22 cellular contexts compared by ENCODE assay signal in genomic region chr12:66627270-66627987, GRCh38. TPM values are rescaled to one million over a fixed set of nuclear protein-coding genes. Genes with fewer than 3 reads are reported as not detected.
DNase-seq lines count a peak whose midpoint lies in the region; ATAC-seq and TF ChIP-seq lines count a peak whose summit lies in the region.
"Had no signal": no experiment of that assay in that cellular context is flagged by ENCODE, and none has a peak within 500 bp of the region (broad histone marks: within the 10 kb centered on the region; RNA-seq: fewer than 3 reads in every experiment).

No MANE protein-coding gene starts in this region.

- H3K4me1 ChIP-seq in psoas muscle: no peaks in the 10 kb centered on the region
- H3K4me1 ChIP-seq in CD8-positive, alpha-beta memory T cell (ENCODE audit: insufficient read depth, low read length): no peaks in the 10 kb centered on the region
- H3K4me1 ChIP-seq: testis had no signal

- H3K27me3 ChIP-seq in psoas muscle (ENCODE audit: insufficient read depth in 3 of 3, low read length in 2 of 3) (no peaks in the 10 kb centered on the region), brain microvascular endothelial cell (replicated peaks) (no peaks in the 10 kb centered on the region)
- H3K27me3 ChIP-seq in CD8-positive, alpha-beta memory T cell (ENCODE audit: insufficient read depth, low read length, poor library complexity, severe bottlenecking): no peaks in the 10 kb centered on the region
- H3K27me3 ChIP-seq: body of pancreas, gastroesophageal sphincter, ovary, testis had no signal

- H3K27me3 Mint-ChIP-seq in CD8-positive, alpha-beta memory T cell: peaks cover 5 to 7% of the 10 kb centered on the region in 2 donors
- H3K27me3 Mint-ChIP-seq: dendritic cell treated with granulocyte-macrophage colony-stimulating factor and Interleukin-4, amounts not matched to agents 40 ng/mL and 50 ng/mL, for 4 days had no signal

- CTCF ChIA-PET in CD8-positive, alpha-beta memory T cell (lab: Charles Lee): no interaction called here

- in situ Hi-C loops in brain microvascular endothelial cell (cut with HindIII; ENCODE audit: low pct_ligation_motif_present, low sequenced_read_pairs): no loop called here

- H3K9me3 ChIP-seq in psoas muscle: no peaks in the 10 kb centered on the region
- H3K9me3 ChIP-seq in CD8-positive, alpha-beta memory T cell (ENCODE audit: low read length): no peaks in the 10 kb centered on the region
- H3K9me3 ChIP-seq: body of pancreas, gastroesophageal sphincter, ovary, testis had no signal

- TF ChIP-seq CTCF in fibroblast of pulmonary artery (IDR thresholded peaks at IDR 0.05; ENCODE audit: low read length, missing control alignments) (no peak), psoas muscle (IDR thresholded peaks at IDR 0.05) (no peak), brain microvascular endothelial cell (IDR thresholded peaks at IDR 0.05; ENCODE audit: low read depth, low read length, missing control alignments) (no peak)

- intact Hi-C loops in psoas muscle (cut with DNase I): no loop called here

- no peaks in the 10 kb centered on the region for H3K36me3 ChIP-seq in psoas muscle (ENCODE audit: insufficient read depth in 1 of 2, low read depth in 1 of 2)
- H3K36me3 ChIP-seq in brain microvascular endothelial cell (replicated peaks): no peaks in the 10 kb centered on the region
- no peaks in the 10 kb centered on the region for H3K36me3 ChIP-seq in CD8-positive, alpha-beta memory T cell (ENCODE audit: insufficient read depth, low read length)
- H3K36me3 ChIP-seq: gastroesophageal sphincter, ovary had no signal

- ATAC-seq in psoas muscle: no peak
- ATAC-seq in activated naive CD4-positive, alpha-beta T cell treated with anti-CD3 and anti-CD28 coated beads, Interleukin-2, amount 50 U/mL, for 72 hours: no peak
- ATAC-seq: body of pancreas, gastroesophageal sphincter, HCT116 had no signal

- H3K27ac ChIP-seq in psoas muscle: no peak overlapping the region
- H3K27ac ChIP-seq in brain microvascular endothelial cell: no peak overlapping the region
- H3K27ac ChIP-seq in CD8-positive, alpha-beta memory T cell (ENCODE audit: low read depth, low read length): no peak overlapping the region
- H3K27ac ChIP-seq: epithelial cell of prostate, gastroesophageal sphincter, ovary, testis had no signal

- H3K4me3 ChIP-seq in fibroblast of pulmonary artery (replicated peaks; ENCODE audit: low read depth, low read length): no peak overlapping the region
- no peak overlapping the region for H3K4me3 ChIP-seq in psoas muscle
- H3K4me3 ChIP-seq in brain microvascular endothelial cell (ENCODE audit: low read depth, low read length): no peak overlapping the region
- H3K4me3 ChIP-seq in CD8-positive, alpha-beta memory T cell (ENCODE audit: low read length): no peak overlapping the region
- H3K4me3 ChIP-seq: body of pancreas, gastroesophageal sphincter, ovary, smooth muscle cell, testis had no signal

- H3K4me1 Mint-ChIP-seq in CD8-positive, alpha-beta memory T cell: no peaks in the 10 kb centered on the region
- H3K4me1 Mint-ChIP-seq: activated naive CD4-positive, alpha-beta T cell treated with anti-CD3 and anti-CD28 coated beads, Interleukin-2, amount 50 U/mL, for 24 hours had no signal

- DNase-seq in GM03348 (ENCODE audit: low spot score): peak; percentile 49
- DNase-seq in NCI-H2171 (lab: John Stamatoyannopoulos, UW): peak; percentile 73
- peak; percentile 10 for DNase-seq in fibroblast of pulmonary artery (ENCODE audit: low read depth)
- DNase-seq in psoas muscle: peak; percentile 21 to 59
- DNase-seq in brain microvascular endothelial cell: no peak
- no peak for DNase-seq in activated naive CD4-positive, alpha-beta T cell treated with anti-CD3 and anti-CD28 coated beads, Interleukin-2, amount 50 U/mL, for 72 hours (ENCODE audit: low spot score in 2 of 2)
- no peak for DNase-seq in dermis blood vessel endothelial cell
- no peak for DNase-seq in CD8-positive, alpha-beta memory T cell
- DNase-seq: activated CD4-positive, alpha-beta T cell treated with anti-CD3 and anti-CD28 coated beads, Interleukin-2, amount 50 U/mL, for 48 hours; Kasumi-1; NCI-H1105 treated with DMSO at 0.1 percent for 48 hours; NCI-H226; ovary; stimulated activated CD8-positive, alpha-beta memory T cell treated with anti-CD3 and anti-CD28 coated beads, Interleukin-4, amount 100 ng/mL, for 48 hours; testis had no signal

- H3K4me3 Mint-ChIP-seq in CD8-positive, alpha-beta memory T cell: no peak overlapping the region
- H3K4me3 Mint-ChIP-seq: activated naive CD4-positive, alpha-beta T cell treated with anti-CD3 and anti-CD28 coated beads, Interleukin-2, amount 50 U/mL, for 24 hours; dendritic cell treated with granulocyte-macrophage colony-stimulating factor and Interleukin-4, amounts not matched to agents 40 ng/mL and 50 ng/mL, for 4 days had no signal

- 47 to 54% (median 49%) methylated on average over 4 of the region's 4 CpGs for WGBS in psoas muscle, 3 donors

- no peaks in the 10 kb centered on the region for H3K9me3 Mint-ChIP-seq in activated naive CD4-positive, alpha-beta T cell treated with anti-CD3 and anti-CD28 coated beads, Interleukin-2, amount 50 U/mL, for 72 hours
- H3K9me3 Mint-ChIP-seq in CD8-positive, alpha-beta memory T cell: no peaks in the 10 kb centered on the region
- H3K9me3 Mint-ChIP-seq: activated naive CD4-positive, alpha-beta T cell treated with anti-CD3 and anti-CD28 coated beads, Interleukin-2, amount 50 U/mL, for 24 hours; dendritic cell treated with granulocyte-macrophage colony-stimulating factor and Interleukin-4, amounts not matched to agents 40 ng/mL and 50 ng/mL, for 4 days had no signal

- no peaks in the 10 kb centered on the region for H3K36me3 Mint-ChIP-seq in activated naive CD4-positive, alpha-beta T cell treated with anti-CD3 and anti-CD28 coated beads, Interleukin-2, amount 50 U/mL, for 72 hours
- H3K36me3 Mint-ChIP-seq in CD8-positive, alpha-beta memory T cell: no peaks in the 10 kb centered on the region
- H3K36me3 Mint-ChIP-seq: activated naive CD4-positive, alpha-beta T cell treated with anti-CD3 and anti-CD28 coated beads, Interleukin-2, amount 50 U/mL, for 24 hours had no signal

- H3K27ac Mint-ChIP-seq in activated naive CD4-positive, alpha-beta T cell treated with anti-CD3 and anti-CD28 coated beads, Interleukin-2, amount 50 U/mL, for 72 hours: no peak overlapping the region
- no peak overlapping the region for H3K27ac Mint-ChIP-seq in CD8-positive, alpha-beta memory T cell
- H3K27ac Mint-ChIP-seq: activated naive CD4-positive, alpha-beta T cell treated with anti-CD3 and anti-CD28 coated beads, Interleukin-2, amount 50 U/mL, for 24 hours; dendritic cell treated with granulocyte-macrophage colony-stimulating factor and Interleukin-4, amounts not matched to agents 40 ng/mL and 50 ng/mL, for 4 days had no signal

- POLR2A ChIA-PET in CD8-positive, alpha-beta memory T cell (lab: Charles Lee): no interaction called here

RNA-seq across cellular contexts. Expression of gene GRIP1, which starts 51.4 kb away (rescaled TPM):
- total RNA-seq in psoas muscle (1 to 10 TPM; 1.6 to 4.1 (median 2.7) TPM), dermis blood vessel endothelial cell (0.05 and 0.17 TPM in 2 replicates)
- under 1 TPM; 0.05 to 0.53 (median 0.45) TPM for polyA plus RNA-seq in psoas muscle
- total RNA-seq in activated naive CD4-positive, alpha-beta T cell treated with anti-CD3 and anti-CD28 coated beads, Interleukin-2, amount 50 U/mL, for 72 hours: under 1 TPM; 0.66 to 0.82 TPM
- total RNA-seq in CD8-positive, alpha-beta memory T cell: 1 to 10 TPM; 1.3 to 1.5 TPM
- 0.31 TPM for polyA plus RNA-seq in CD8-positive, alpha-beta memory T cell

Comparison
In these comparisons a context has a peak if more than half of its experiments do, and no peak if none do; other contexts are left out.
1. DNase-seq: peak in GM03348 (single experiment), NCI-H2171 (single experiment), fibroblast of pulmonary artery (single experiment) and psoas muscle (2 of 2); none in brain microvascular endothelial cell (single experiment), activated naive CD4-positive, alpha-beta T cell treated with anti-CD3 and anti-CD28 coated beads, Interleukin-2, amount 50 U/mL, for 72 hours (0 of 2), dermis blood vessel endothelial cell (single experiment) and CD8-positive, alpha-beta memory T cell (0 of 5).